In genomic region chr7:111762799-111763198, GRCh38 we compare ENCODE assay signal across 1 cellular context.
A peak's percentile ranks its signal among the peaks of the same experiment; 100 is the strongest.
TF ChIP-seq lines count a peak whose summit lies in the region.

No MANE protein-coding gene starts in this region.

TF ChIP-seq in K562, 482 proteins besides CTCF, POLR2A, EP300 and RAD21 (continued from another document):
- TF ChIP-seq ATF2 (CRISPR knock-in tag; IDR thresholded peaks at IDR 0.05) (no peak), FOXJ2 (tag; IDR thresholded peaks at IDR 0.05) (no peak), ZNF121 (CRISPR knock-in tag; conservative IDR thresholded peaks at IDR 0.05) (peak; percentile 90), AFF4 (CRISPR knock-in tag; IDR thresholded peaks at IDR 0.05) (no peak), YBX1 (IDR thresholded peaks at IDR 0.05) (no peak), HSF4 (CRISPR knock-in tag; IDR thresholded peaks at IDR 0.05; ENCODE audit: borderline replicate concordance) (no peak), NR3C1 (CRISPR knock-in tag; IDR thresholded peaks at IDR 0.05) (no peak)
TF ChIP-seq in K562: peak in this region for 2.
